Comparison of ENCODE assay signal across 8 cellular contexts in genomic region chr2:239369631-239370161, GRCh38. TPM values are rescaled to one million over a fixed set of nuclear protein-coding genes. Genes with fewer than 3 reads are reported as not detected.
A peak's percentile ranks its signal among the peaks of the same experiment; 100 is the strongest.
DNase-seq lines count a peak whose midpoint lies in the region; ATAC-seq and TF ChIP-seq lines count a peak whose summit lies in the region.

No MANE protein-coding gene starts in this region.

- no peak overlapping the region for H3K4me2 ChIP-seq in osteoblast (ENCODE audit: insufficient read depth, low read length)

- H3K36me3 ChIP-seq in osteoblast (ENCODE audit: insufficient read depth, low read length) (no peaks in the 10 kb centered on the region), stomach (peaks cover 0 to 12% (median 8%) of the 10 kb centered on the region in 4 donors)

- peaks cover 4 to 9% of the 10 kb centered on the region in 2 donors for H3K36me3 Mint-ChIP-seq in activated naive CD4-positive, alpha-beta T cell treated with anti-CD3 and anti-CD28 coated beads, Interleukin-2, amount 50 U/mL, for 72 hours

- no peak for TF ChIP-seq POLR2A in stomach (IDR thresholded peaks at IDR 0.05)

- H3K27me3 ChIP-seq in osteoblast (ENCODE audit: insufficient read depth, low read length) (no peaks in the 10 kb centered on the region), stomach (no peaks in the 10 kb centered on the region)

- no peak for TF ChIP-seq EP300 in stomach (IDR thresholded peaks at IDR 0.05)

- 78 to 87% (median 81%) methylated on average over 20 of the region's 20 CpGs for WGBS in stomach, 5 donors

- peak; percentile 64 for ATAC-seq in GM18499 (IDR thresholded peaks at IDR 0.05; ENCODE audit: insufficient read depth, unreplicated experiment)
- peak; percentile 71 for ATAC-seq in HG02623 (IDR thresholded peaks at IDR 0.05; ENCODE audit: unreplicated experiment)
- ATAC-seq in activated naive CD4-positive, alpha-beta T cell treated with anti-CD3 and anti-CD28 coated beads, Interleukin-2, amount 50 U/mL, for 72 hours = peak; percentile 95 to 98

- intact Hi-C loops in stomach (cut with DNase I; ENCODE audit: low total_unique reads) = no loop called here

- TF ChIP-seq CTCF in osteoblast (IDR thresholded peaks at IDR 0.05; ENCODE audit: extremely low read depth, low read depth, low read length) = no peak
- TF ChIP-seq CTCF in stomach (IDR thresholded peaks at IDR 0.05) = no peak

- no peak overlapping the region for H2AFZ ChIP-seq in osteoblast (ENCODE audit: low read length)

- H3K4me3 ChIP-seq in skin epidermis (no peak overlapping the region), osteoblast (ENCODE audit: insufficient read depth, low read length) (no peak overlapping the region), stomach (no peak overlapping the region)

- H3K4me1 ChIP-seq in osteoblast (ENCODE audit: insufficient read depth, low read length) (no peaks in the 10 kb centered on the region), stomach (peaks cover 0 to 17% (median 4%) of the 10 kb centered on the region in 4 donors)

- peak overlapping the region in 1 of 2 donors; percentile 93 for H3K27ac Mint-ChIP-seq in activated naive CD4-positive, alpha-beta T cell treated with anti-CD3 and anti-CD28 coated beads, Interleukin-2, amount 50 U/mL, for 72 hours

- peak overlapping the region in 14 of 21 experiments; percentile 1 to 77 (median 38) for H3K27ac ChIP-seq in skin epidermis
- H3K27ac ChIP-seq in osteoblast (ENCODE audit: low read depth, low read length) = no peak overlapping the region
- peak overlapping the region in 2 of 5 donors; percentile 1 to 11 for H3K27ac ChIP-seq in stomach

- H4K20me1 ChIP-seq in osteoblast (ENCODE audit: insufficient read depth, low read length) = peaks cover 12% of the 10 kb centered on the region

- peaks cover 6% of the 10 kb centered on the region for H3K79me2 ChIP-seq in osteoblast (ENCODE audit: insufficient read depth, low read length)

- DNase-seq in SIG-M5 (lab: John Stamatoyannopoulos, UW) (peak; percentile 66), osteoblast (ENCODE audit: insufficient read length, low spot score, missing footprints) (no peak), stomach (no peak), NCI-H128 (lab: John Stamatoyannopoulos, UW; ENCODE audit: unreplicated experiment) (no peak)
- peak; percentile 66 to 87 for DNase-seq in activated naive CD4-positive, alpha-beta T cell treated with anti-CD3 and anti-CD28 coated beads, Interleukin-2, amount 50 U/mL, for 72 hours (ENCODE audit: low spot score in 2 of 2)

- H3K9me3 Mint-ChIP-seq in activated naive CD4-positive, alpha-beta T cell treated with anti-CD3 and anti-CD28 coated beads, Interleukin-2, amount 50 U/mL, for 72 hours = no peaks in the 10 kb centered on the region

- H3K9me3 ChIP-seq in osteoblast (ENCODE audit: low read depth, low read length) = no peaks in the 10 kb centered on the region
- H3K9me3 ChIP-seq in stomach = no peaks in the 10 kb centered on the region

RNA-seq across cellular contexts. Expression of gene HDAC4, which starts 31.1 kb away (rescaled TPM):
- 10 to 100 TPM; 34.1 to 39.1 TPM for total RNA-seq in activated naive CD4-positive, alpha-beta T cell treated with anti-CD3 and anti-CD28 coated beads, Interleukin-2, amount 50 U/mL, for 72 hours
- 23.3 and 30.8 TPM in 2 replicates for total RNA-seq in osteoblast
- 10 to 100 TPM; 22.8 to 98.8 (median 28.1) TPM for total RNA-seq in stomach
- 1 to 10 TPM; 1.7 to 3.7 (median 3.6) TPM for polyA plus RNA-seq in stomach

Comparison
In these comparisons a context has a peak if more than half of its experiments do, and no peak if none do; other contexts are left out.
1. DNase-seq: peak in SIG-M5 (single experiment) and activated naive CD4-positive, alpha-beta T cell treated with anti-CD3 and anti-CD28 coated beads, Interleukin-2, amount 50 U/mL, for 72 hours (2 of 2); none in osteoblast (single experiment), stomach (single experiment) and NCI-H128 (single experiment).
2. Peak in every context shown above with its lines, with median percentiles within 50 percentile points of each other: ATAC-seq.